Comparison of ENCODE assay signal across 1 cellular context in the genomic region with DNA sequence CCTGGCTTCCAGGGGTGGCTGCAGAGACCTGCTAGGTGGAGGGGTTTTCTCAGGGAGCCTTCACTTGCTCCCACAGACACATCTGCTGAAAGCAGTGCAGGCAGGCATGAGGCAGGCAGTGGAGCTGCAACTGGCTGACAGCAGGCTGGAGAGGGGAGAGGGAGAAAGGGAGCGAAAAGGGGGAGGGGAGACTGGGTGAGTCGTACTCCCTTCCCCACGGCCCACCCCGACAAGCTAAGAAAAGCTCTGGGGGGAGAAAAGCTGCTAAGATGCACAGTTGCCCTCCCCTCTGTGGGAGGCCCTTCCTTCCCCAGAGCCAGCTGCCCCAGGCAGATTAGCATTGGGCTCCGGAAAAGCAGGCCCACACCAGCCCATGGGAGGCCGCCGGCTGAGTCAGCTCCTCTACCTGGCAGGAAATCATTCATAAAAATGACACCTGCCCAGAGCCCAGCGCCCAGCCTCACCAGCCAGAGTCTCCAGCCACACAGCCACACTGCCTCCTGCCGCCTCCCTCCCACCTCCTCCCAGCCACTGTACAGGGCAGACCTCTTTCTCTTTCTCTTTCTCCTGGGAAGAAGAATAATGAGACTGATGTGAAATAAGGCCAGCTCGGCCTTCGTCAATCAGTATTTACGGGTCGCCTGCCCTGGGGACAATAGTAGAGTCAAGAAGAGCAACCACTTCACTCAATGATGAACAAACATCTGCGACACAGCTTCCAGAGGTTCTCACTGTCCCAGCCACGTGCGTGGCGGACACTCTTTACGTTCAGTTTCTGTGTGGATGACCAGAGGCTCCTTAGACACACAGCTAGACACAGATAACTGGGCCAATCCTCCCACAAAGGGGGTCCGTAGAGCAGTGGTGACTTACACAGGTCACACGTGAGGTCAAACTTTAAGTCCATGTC.
TF ChIP-seq lines count a peak whose summit lies in the region.

No MANE protein-coding gene starts in this region.

TF ChIP-seq in K562, 482 proteins besides CTCF, POLR2A, EP300 and RAD21 (continued from another document):
- TF ChIP-seq, protein P1, sequence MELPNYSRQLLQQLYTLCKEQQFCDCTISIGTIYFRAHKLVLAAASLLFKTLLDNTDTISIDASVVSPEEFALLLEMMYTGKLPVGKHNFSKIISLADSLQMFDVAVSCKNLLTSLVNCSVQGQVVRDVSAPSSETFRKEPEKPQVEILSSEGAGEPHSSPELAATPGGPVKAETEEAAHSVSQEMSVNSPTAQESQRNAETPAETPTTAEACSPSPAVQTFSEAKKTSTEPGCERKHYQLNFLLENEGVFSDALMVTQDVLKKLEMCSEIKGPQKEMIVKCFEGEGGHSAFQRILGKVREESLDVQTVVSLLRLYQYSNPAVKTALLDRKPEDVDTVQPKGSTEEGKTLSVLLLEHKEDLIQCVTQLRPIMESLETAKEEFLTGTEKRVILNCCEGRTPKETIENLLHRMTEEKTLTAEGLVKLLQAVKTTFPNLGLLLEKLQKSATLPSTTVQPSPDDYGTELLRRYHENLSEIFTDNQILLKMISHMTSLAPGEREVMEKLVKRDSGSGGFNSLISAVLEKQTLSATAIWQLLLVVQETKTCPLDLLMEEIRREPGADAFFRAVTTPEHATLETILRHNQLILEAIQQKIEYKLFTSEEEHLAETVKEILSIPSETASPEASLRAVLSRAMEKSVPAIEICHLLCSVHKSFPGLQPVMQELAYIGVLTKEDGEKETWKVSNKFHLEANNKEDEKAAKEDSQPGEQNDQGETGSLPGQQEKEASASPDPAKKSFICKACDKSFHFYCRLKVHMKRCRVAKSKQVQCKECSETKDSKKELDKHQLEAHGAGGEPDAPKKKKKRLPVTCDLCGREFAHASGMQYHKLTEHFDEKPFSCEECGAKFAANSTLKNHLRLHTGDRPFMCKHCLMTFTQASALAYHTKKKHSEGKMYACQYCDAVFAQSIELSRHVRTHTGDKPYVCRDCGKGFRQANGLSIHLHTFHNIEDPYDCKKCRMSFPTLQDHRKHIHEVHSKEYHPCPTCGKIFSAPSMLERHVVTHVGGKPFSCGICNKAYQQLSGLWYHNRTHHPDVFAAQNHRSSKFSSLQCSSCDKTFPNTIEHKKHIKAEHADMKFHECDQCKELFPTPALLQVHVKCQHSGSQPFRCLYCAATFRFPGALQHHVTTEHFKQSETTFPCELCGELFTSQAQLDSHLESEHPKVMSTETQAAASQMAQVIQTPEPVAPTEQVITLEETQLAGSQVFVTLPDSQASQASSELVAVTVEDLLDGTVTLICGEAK (IDR thresholded peaks at IDR 0.05) = no peak
- TF ChIP-seq, protein P1 (CRISPR knock-in tag; IDR thresholded peaks at IDR 0.05) = no peak
- TF ChIP-seq ZNF134 (CRISPR knock-in tag; conservative IDR thresholded peaks at IDR 0.05) (no peak), ZSCAN32 (CRISPR knock-in tag; IDR thresholded peaks at IDR 0.05) (0 out of 2 replicates have a peak, but pooled peaks have one; percentile 39), ZFPM2 (CRISPR knock-in tag; IDR thresholded peaks at IDR 0.05) (no peak), TAF9B (IDR thresholded peaks at IDR 0.05; ENCODE audit: partially characterized antibody) (peak; percentile 46), ZNF354B (CRISPR knock-in tag; IDR thresholded peaks at IDR 0.05) (no peak), MCM2 (IDR thresholded peaks at IDR 0.05; ENCODE audit: low read depth) (no peak), U2AF2 (optimal IDR thresholded peaks at IDR 0.05; ENCODE audit: low read depth, low read length) (no peak), ZNF57 (CRISPR knock-in tag; IDR thresholded peaks at IDR 0.05) (no peak), ZBTB5 (IDR thresholded peaks at IDR 0.05) (no peak), DMBX1 (CRISPR knock-in tag; IDR thresholded peaks at IDR 0.05; ENCODE audit: borderline replicate concordance) (no peak; the same call in 1 of the 2 replicates), SMAD4 (CRISPR knock-in tag; conservative IDR thresholded peaks at IDR 0.05) (peak; percentile 87), IRF9 (tag; IDR thresholded peaks at IDR 0.05) (no peak), MEIS2 (IDR thresholded peaks at IDR 0.05; ENCODE audit: partially characterized antibody) (peak; percentile 96), FOXM1 (IDR thresholded peaks at IDR 0.05; ENCODE audit: low read depth) (peak; percentile 83), FOXM1 (CRISPR knock-in tag; IDR thresholded peaks at IDR 0.05; ENCODE audit: low read depth) (no peak), ZNF431 (CRISPR knock-in tag; IDR thresholded peaks at IDR 0.05) (peak; percentile 48; the same call in 1 of the 2 replicates), NKRF (IDR thresholded peaks at IDR 0.05; ENCODE audit: borderline replicate concordance) (no peak), ZNF696 (CRISPR knock-in tag; conservative IDR thresholded peaks at IDR 0.05) (no peak), ETS2 (tag; IDR thresholded peaks at IDR 0.05; ENCODE audit: borderline replicate concordance, poor library complexity, severe bottlenecking) (no peak), LEF1 (IDR thresholded peaks at IDR 0.05) (peak; percentile 78), ZFP1 (CRISPR knock-in tag; IDR thresholded peaks at IDR 0.05) (no peak), COPS2 (conservative IDR thresholded peaks at IDR 0.05) (no peak), POLR2AphosphoS2 (IDR thresholded peaks at IDR 0.05; ENCODE audit: low read length) (no peak), ZNF24 (IDR thresholded peaks at IDR 0.05) (peak; percentile 16; the same call in 1 of the 2 replicates)
- TF ChIP-seq, protein P2, sequence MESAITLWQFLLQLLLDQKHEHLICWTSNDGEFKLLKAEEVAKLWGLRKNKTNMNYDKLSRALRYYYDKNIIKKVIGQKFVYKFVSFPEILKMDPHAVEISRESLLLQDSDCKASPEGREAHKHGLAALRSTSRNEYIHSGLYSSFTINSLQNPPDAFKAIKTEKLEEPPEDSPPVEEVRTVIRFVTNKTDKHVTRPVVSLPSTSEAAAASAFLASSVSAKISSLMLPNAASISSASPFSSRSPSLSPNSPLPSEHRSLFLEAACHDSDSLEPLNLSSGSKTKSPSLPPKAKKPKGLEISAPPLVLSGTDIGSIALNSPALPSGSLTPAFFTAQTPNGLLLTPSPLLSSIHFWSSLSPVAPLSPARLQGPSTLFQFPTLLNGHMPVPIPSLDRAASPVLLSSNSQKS (CRISPR knock-in tag; IDR thresholded peaks at IDR 0.05) = no peak
- TF ChIP-seq, protein P3, sequence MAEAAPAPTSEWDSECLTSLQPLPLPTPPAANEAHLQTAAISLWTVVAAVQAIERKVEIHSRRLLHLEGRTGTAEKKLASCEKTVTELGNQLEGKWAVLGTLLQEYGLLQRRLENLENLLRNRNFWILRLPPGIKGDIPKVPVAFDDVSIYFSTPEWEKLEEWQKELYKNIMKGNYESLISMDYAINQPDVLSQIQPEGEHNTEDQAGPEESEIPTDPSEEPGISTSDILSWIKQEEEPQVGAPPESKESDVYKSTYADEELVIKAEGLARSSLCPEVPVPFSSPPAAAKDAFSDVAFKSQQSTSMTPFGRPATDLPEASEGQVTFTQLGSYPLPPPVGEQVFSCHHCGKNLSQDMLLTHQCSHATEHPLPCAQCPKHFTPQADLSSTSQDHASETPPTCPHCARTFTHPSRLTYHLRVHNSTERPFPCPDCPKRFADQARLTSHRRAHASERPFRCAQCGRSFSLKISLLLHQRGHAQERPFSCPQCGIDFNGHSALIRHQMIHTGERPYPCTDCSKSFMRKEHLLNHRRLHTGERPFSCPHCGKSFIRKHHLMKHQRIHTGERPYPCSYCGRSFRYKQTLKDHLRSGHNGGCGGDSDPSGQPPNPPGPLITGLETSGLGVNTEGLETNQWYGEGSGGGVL (CRISPR knock-in tag; IDR thresholded peaks at IDR 0.05) = no peak
- TF ChIP-seq, protein P4, sequence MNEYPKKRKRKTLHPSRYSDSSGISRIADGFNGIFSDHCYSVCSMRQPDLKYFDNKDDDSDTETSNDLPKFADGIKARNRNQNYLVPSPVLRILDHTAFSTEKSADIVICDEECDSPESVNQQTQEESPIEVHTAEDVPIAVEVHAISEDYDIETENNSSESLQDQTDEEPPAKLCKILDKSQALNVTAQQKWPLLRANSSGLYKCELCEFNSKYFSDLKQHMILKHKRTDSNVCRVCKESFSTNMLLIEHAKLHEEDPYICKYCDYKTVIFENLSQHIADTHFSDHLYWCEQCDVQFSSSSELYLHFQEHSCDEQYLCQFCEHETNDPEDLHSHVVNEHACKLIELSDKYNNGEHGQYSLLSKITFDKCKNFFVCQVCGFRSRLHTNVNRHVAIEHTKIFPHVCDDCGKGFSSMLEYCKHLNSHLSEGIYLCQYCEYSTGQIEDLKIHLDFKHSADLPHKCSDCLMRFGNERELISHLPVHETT (CRISPR knock-in tag; conservative IDR thresholded peaks at IDR 0.05 in 1 of 2, IDR thresholded peaks at IDR 0.05 in 1 of 2) = peak in 1 of 2 experiments; percentile 31; a peak in 1 of 4 replicates
